In the genomic region with DNA sequence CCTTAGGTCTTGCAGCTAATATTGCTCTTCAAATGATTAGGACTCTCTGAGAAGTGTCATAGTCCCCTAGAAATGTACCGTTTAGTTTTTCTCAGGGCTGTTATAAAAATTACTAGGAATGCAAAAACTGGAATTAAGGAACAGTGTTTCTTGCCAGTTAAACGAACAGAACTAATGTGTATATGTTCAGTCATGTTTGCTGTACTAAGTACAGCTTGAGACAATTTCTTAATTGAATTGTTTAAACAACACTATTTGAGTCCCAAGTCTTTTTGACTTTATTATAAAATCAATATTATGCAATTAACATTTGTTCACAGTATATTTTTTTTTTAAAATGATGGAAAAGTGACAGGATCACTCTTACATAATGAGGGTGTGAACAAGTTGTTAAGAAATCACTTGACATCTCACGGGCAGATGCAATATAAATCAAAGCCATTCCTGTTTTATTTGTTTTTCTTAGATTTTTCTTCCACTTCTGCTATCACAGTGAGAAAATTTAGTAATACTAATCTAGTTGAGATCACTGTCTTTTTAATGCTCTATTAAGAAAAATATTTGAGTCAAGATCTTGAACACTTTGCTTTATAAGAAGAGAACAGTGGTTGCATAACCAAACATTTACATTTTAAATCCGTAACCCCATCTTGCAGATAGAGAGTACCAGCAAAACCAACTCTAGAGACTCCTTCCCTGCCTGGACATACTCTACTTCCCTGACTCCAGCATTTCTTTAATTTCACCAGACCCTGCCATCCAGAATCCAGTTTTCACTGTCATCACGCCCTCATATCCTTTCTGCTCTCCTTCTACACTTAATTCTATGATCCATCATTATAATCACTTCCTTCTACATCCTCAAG, we compare ENCODE assay signal across 23 cellular contexts.
"Had no signal": no experiment of that assay in that cellular context is flagged by ENCODE, and none has a peak within 500 bp of the region (broad histone marks: within the 10 kb centered on the region; RNA-seq: fewer than 3 reads in every experiment).

No MANE protein-coding gene starts in this region.

- H3K9me3 ChIP-seq: SJSA1 had no signal

- DNase-seq: KBM-7, MV-4-11, NCI-H1048, NCI-H1105, NCI-H1417, NCI-H1436 treated with DMSO at 0.1 percent for 48 hours, NCI-H187, NCI-H2029, NCI-H2081 treated with DMSO at 0.1 percent for 48 hours, NCI-H2171, NCI-H226, NCI-H446, NCI-H510A, NCI-H524 treated with DMSO at 0.1 percent for 48 hours, NCI-H69, NCI-H774, OCI-M1, Right ventricle myocardium superior, RPMI8226, SIG-M5 had no signal

- H3K4me3 ChIP-seq: SJSA1, SK-N-MC had no signal

- H3K36me3 ChIP-seq: SJSA1 had no signal

- H3K27me3 ChIP-seq: SJSA1 had no signal

- FAIRE-seq: RCC 7860 had no signal

- H3K4me1 ChIP-seq: SJSA1 had no signal

- H3K27ac ChIP-seq: SJSA1, SK-N-MC had no signal
